29 cellular contexts compared by ENCODE assay signal in genomic region chr14:38412654-38413053, GRCh38.
"Had no signal": no experiment of that assay in that cellular context is flagged by ENCODE, and none has a peak within 500 bp of the region (broad histone marks: within the 10 kb centered on the region; RNA-seq: fewer than 3 reads in every experiment).

No MANE protein-coding gene starts in this region.

- H3K27ac ChIP-seq: ascending aorta, breast epithelium, cardiac muscle cell, coronary artery, dorsolateral prefrontal cortex had no signal

- H3K4me1 ChIP-seq: ascending aorta, breast epithelium had no signal

- H3K27me3 ChIP-seq: ascending aorta, breast epithelium, cardiac muscle cell, dorsolateral prefrontal cortex had no signal

- H3K36me3 Mint-ChIP-seq: activated CD4-positive, alpha-beta memory T cell treated with anti-CD3 and anti-CD28 coated beads for 36 hours; activated CD8-positive, alpha-beta memory T cell treated with anti-CD3 and anti-CD28 coated beads, Interleukin-2, amount 10 ng/mL, durations not matched to agents 7 days and 5 days; activated naive CD4-positive, alpha-beta T cell treated with anti-CD3 and anti-CD28 coated beads, Interleukin-2, amount 50 U/mL, for 24 hours; activated naive CD8-positive, alpha-beta T cell treated with anti-CD3 and anti-CD28 coated beads, Interleukin-2, amount 10 ng/mL, durations not matched to agents 7 days and 5 days; brain had no signal

- H3K9me3 ChIP-seq: ascending aorta had no signal

- H3K36me3 ChIP-seq: ascending aorta, breast epithelium, cardiac muscle cell had no signal

- DNase-seq: activated CD4-positive, alpha-beta memory T cell treated with anti-CD3 and anti-CD28 coated beads for 36 hours; activated CD4-positive, alpha-beta T cell treated with anti-CD3 and anti-CD28 coated beads for 36 hours; activated CD4-positive, alpha-beta T cell treated with anti-CD3 and anti-CD28 coated beads, Interleukin-2, amount 10 ng/mL, durations not matched to agents 24 days and 14 days; activated CD4-positive, CD25-positive, alpha-beta regulatory T cell; activated CD4-positive, CD25-positive, alpha-beta regulatory T cell treated with anti-CD3 and anti-CD28 coated beads, Interleukin-2, amount 50 U/mL, for 72 hours; activated CD8-positive, alpha-beta memory T cell treated with anti-CD3 and anti-CD28 coated beads, Interleukin-2, amount 10 ng/mL, durations not matched to agents 7 days and 5 days; activated CD8-positive, alpha-beta memory T cell treated with anti-CD3 and anti-CD28 coated beads, Interleukin-2, amount 50 U/mL, for 4 hours; activated CD8-positive, alpha-beta T cell treated with anti-CD3 and anti-CD28 coated beads, Interleukin-2, amount 10 ng/mL, durations not matched to agents 7 days and 5 days; activated effector memory CD4-positive, alpha-beta T cell treated with anti-CD3 and anti-CD28 coated beads, Interleukin-2, amount 50 U/mL, for 16 hours; activated naive CD4-positive, alpha-beta T cell treated with anti-CD3 and anti-CD28 coated beads for 36 hours; activated naive CD8-positive, alpha-beta T cell treated with anti-CD3 and anti-CD28 coated beads, Interleukin-2, amount 10 ng/mL, durations not matched to agents 7 days and 5 days; activated T-cell treated with anti-CD3 and anti-CD28 coated beads, Interleukin-2, amount 50 U/mL, for 1 hour; activated T-cell treated with anti-CD3 and anti-CD28 coated beads, Interleukin-2, amount 50 U/mL, for 48 hours; dorsolateral prefrontal cortex; effector memory CD4-positive, alpha-beta T cell; endodermal cell; foreskin fibroblast; T-helper 2 cell had no signal

- H3K4me1 Mint-ChIP-seq: activated CD4-positive, alpha-beta T cell treated with anti-CD3 and anti-CD28 coated beads for 36 hours; activated CD4-positive, alpha-beta T cell treated with anti-CD3 and anti-CD28 coated beads, Interleukin-2, amount 10 ng/mL, durations not matched to agents 24 days and 14 days; activated CD8-positive, alpha-beta memory T cell treated with anti-CD3 and anti-CD28 coated beads, Interleukin-2, amount 10 ng/mL, durations not matched to agents 7 days and 5 days; activated naive CD4-positive, alpha-beta T cell treated with anti-CD3 and anti-CD28 coated beads, Interleukin-2, amount 50 U/mL, for 24 hours; activated naive CD8-positive, alpha-beta T cell treated with anti-CD3 and anti-CD28 coated beads, Interleukin-2, amount 10 ng/mL, durations not matched to agents 7 days and 5 days; central memory CD8-positive, alpha-beta T cell; endodermal cell had no signal

- H3K27me3 Mint-ChIP-seq: activated CD4-positive, alpha-beta T cell treated with anti-CD3 and anti-CD28 coated beads, Interleukin-2, amount 10 ng/mL, durations not matched to agents 24 days and 14 days; activated CD8-positive, alpha-beta memory T cell treated with anti-CD3 and anti-CD28 coated beads, Interleukin-2, amount 10 ng/mL, durations not matched to agents 7 days and 5 days; brain; central memory CD8-positive, alpha-beta T cell; dendritic cell treated with granulocyte-macrophage colony-stimulating factor and Interleukin-4, amounts not matched to agents 40 ng/mL and 50 ng/mL, for 4 days had no signal

- H3K27ac Mint-ChIP-seq: activated CD4-positive, alpha-beta memory T cell treated with anti-CD3 and anti-CD28 coated beads for 36 hours; activated CD4-positive, alpha-beta T cell treated with anti-CD3 and anti-CD28 coated beads for 36 hours; activated CD4-positive, alpha-beta T cell treated with anti-CD3 and anti-CD28 coated beads, Interleukin-2, amount 10 ng/mL, durations not matched to agents 24 days and 14 days; activated CD8-positive, alpha-beta memory T cell treated with anti-CD3 and anti-CD28 coated beads, Interleukin-2, amount 10 ng/mL, durations not matched to agents 7 days and 5 days; activated CD8-positive, alpha-beta T cell treated with anti-CD3 and anti-CD28 coated beads, Interleukin-2, amount 10 ng/mL, durations not matched to agents 7 days and 5 days; activated naive CD4-positive, alpha-beta T cell treated with anti-CD3 and anti-CD28 coated beads for 36 hours; activated naive CD4-positive, alpha-beta T cell treated with anti-CD3 and anti-CD28 coated beads, Interleukin-2, amount 50 U/mL, for 24 hours; activated naive CD8-positive, alpha-beta T cell treated with anti-CD3 and anti-CD28 coated beads, Interleukin-2, amount 10 ng/mL, durations not matched to agents 7 days and 5 days; activated T-helper 1 cell treated with anti-CD3 and anti-CD28 coated beads, Interleukin-12 subunit alpha, Interleukin-12 subunit beta, Interleukin-2, Interleukin-4 antibody, amounts not matched to agents 30 ng/mL and 10 ng/mL and 1 ng/mL, durations not matched to agents 14 hours and 24 hours and 36 hours; activated T-helper 2 cell treated with anti-CD3 and anti-CD28 coated beads, Interferon-gamma antibody, Interleukin-2, Interleukin-4, amounts not matched to agents 10 μg/mL and 5 μg/mL and 100 μg/mL, durations not matched to agents 14 hours and 24 hours and 36 hours; brain; dendritic cell treated with granulocyte-macrophage colony-stimulating factor and Interleukin-4, amounts not matched to agents 40 ng/mL and 50 ng/mL, for 4 days; endodermal cell had no signal

- H3K4me3 Mint-ChIP-seq: activated CD4-positive, alpha-beta memory T cell treated with anti-CD3 and anti-CD28 coated beads for 36 hours; activated CD4-positive, alpha-beta T cell treated with anti-CD3 and anti-CD28 coated beads for 36 hours; activated CD4-positive, alpha-beta T cell treated with anti-CD3 and anti-CD28 coated beads, Interleukin-2, amount 10 ng/mL, durations not matched to agents 24 days and 14 days; activated CD8-positive, alpha-beta memory T cell treated with anti-CD3 and anti-CD28 coated beads, Interleukin-2, amount 10 ng/mL, durations not matched to agents 7 days and 5 days; activated CD8-positive, alpha-beta T cell treated with anti-CD3 and anti-CD28 coated beads, Interleukin-2, amount 10 ng/mL, durations not matched to agents 7 days and 5 days; activated naive CD4-positive, alpha-beta T cell treated with anti-CD3 and anti-CD28 coated beads for 36 hours; activated naive CD4-positive, alpha-beta T cell treated with anti-CD3 and anti-CD28 coated beads, Interleukin-2, amount 50 U/mL, for 24 hours; activated naive CD8-positive, alpha-beta T cell treated with anti-CD3 and anti-CD28 coated beads, Interleukin-2, amount 10 ng/mL, durations not matched to agents 7 days and 5 days; activated T-helper 1 cell treated with anti-CD3 and anti-CD28 coated beads, Interleukin-12 subunit alpha, Interleukin-12 subunit beta, Interleukin-2, Interleukin-4 antibody, amounts not matched to agents 30 ng/mL and 10 ng/mL and 1 ng/mL, durations not matched to agents 14 hours and 24 hours and 36 hours; brain; central memory CD8-positive, alpha-beta T cell; dendritic cell treated with granulocyte-macrophage colony-stimulating factor and Interleukin-4, amounts not matched to agents 40 ng/mL and 50 ng/mL, for 4 days; endodermal cell had no signal

- H3K4me3 ChIP-seq: ascending aorta, breast epithelium, cardiac muscle cell, coronary artery, dorsolateral prefrontal cortex had no signal

- H3K9me3 Mint-ChIP-seq: activated CD4-positive, alpha-beta memory T cell treated with anti-CD3 and anti-CD28 coated beads for 36 hours; activated CD4-positive, alpha-beta T cell treated with anti-CD3 and anti-CD28 coated beads, Interleukin-2, amount 10 ng/mL, durations not matched to agents 24 days and 14 days; activated naive CD4-positive, alpha-beta T cell treated with anti-CD3 and anti-CD28 coated beads for 36 hours; activated naive CD4-positive, alpha-beta T cell treated with anti-CD3 and anti-CD28 coated beads, Interleukin-2, amount 50 U/mL, for 24 hours; activated T-helper 1 cell treated with anti-CD3 and anti-CD28 coated beads, Interleukin-12 subunit alpha, Interleukin-12 subunit beta, Interleukin-2, Interleukin-4 antibody, amounts not matched to agents 30 ng/mL and 10 ng/mL and 1 ng/mL, durations not matched to agents 14 hours and 24 hours and 36 hours; activated T-helper 2 cell treated with anti-CD3 and anti-CD28 coated beads, Interferon-gamma antibody, Interleukin-2, Interleukin-4, amounts not matched to agents 10 μg/mL and 5 μg/mL and 100 μg/mL, durations not matched to agents 14 hours and 24 hours and 36 hours had no signal

- ATAC-seq: activated CD4-positive, alpha-beta T cell treated with anti-CD3 and anti-CD28 coated beads for 36 hours; activated CD8-positive, alpha-beta memory T cell treated with anti-CD3 and anti-CD28 coated beads, Interleukin-2, amount 10 ng/mL, durations not matched to agents 7 days and 5 days; activated CD8-positive, alpha-beta T cell treated with anti-CD3 and anti-CD28 coated beads, Interleukin-2, amount 10 ng/mL, durations not matched to agents 7 days and 5 days; esophagus mucosa had no signal
